In the genomic region with DNA sequence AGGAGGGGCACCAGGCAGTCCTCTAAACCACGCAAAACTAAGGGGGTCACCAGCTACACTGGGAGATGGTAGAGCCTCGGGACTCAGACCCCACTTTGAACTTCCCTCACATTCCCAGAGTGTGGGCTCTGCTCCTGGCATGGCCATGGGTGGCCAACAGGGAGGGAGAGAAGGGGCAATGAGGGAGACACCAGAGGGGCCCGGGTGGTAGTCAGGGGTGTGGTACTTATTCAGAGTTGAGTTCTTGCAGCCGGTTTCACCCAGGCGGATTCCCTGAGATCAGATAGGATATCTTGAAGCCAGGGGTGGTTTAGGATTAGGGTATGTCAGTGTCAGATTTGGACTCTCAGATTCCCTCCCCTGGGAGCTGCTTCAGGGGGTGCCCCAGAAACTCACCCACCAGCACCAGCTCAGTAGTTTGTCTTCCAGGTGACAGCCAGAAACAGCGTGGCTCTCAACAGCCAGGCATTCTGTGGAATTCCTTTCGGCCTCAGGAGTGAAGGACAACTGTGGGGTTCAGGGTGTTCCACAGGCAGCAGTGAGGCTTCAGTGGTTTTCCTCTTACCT, we compare ENCODE assay signal across 16 cellular contexts. TPM values are rescaled to one million over a fixed set of nuclear protein-coding genes. Genes with fewer than 3 reads are reported as not detected.
DNase-seq lines count a peak whose midpoint lies in the region; ATAC-seq and TF ChIP-seq lines count a peak whose summit lies in the region.
"Had no signal": no experiment of that assay in that cellular context is flagged by ENCODE, and none has a peak within 500 bp of the region (broad histone marks: within the 10 kb centered on the region; RNA-seq: fewer than 3 reads in every experiment).

No MANE protein-coding gene starts in this region.

- H3K27me3 ChIP-seq in right atrium auricular region = no peaks in the 10 kb centered on the region
- H3K27me3 ChIP-seq in breast epithelium = no peaks in the 10 kb centered on the region
- no peaks in the 10 kb centered on the region for H3K27me3 ChIP-seq in tibial nerve
- H3K27me3 ChIP-seq: neutrophil had no signal

- peaks cover 0 to 39% of the 10 kb centered on the region in 2 donors for H3K4me1 ChIP-seq in right atrium auricular region
- no peaks in the 10 kb centered on the region for H3K4me1 ChIP-seq in breast epithelium
- peaks cover 0 to 20% (median 0%) of the 10 kb centered on the region in 4 donors for H3K4me1 ChIP-seq in tibial nerve

- H3K27ac ChIP-seq in right atrium auricular region (peak overlapping the region; percentile 64 to 68), breast epithelium (peak overlapping the region; percentile 50 to 80), tibial nerve (peak overlapping the region in 1 of 4 donors; percentile 53)
- H3K27ac ChIP-seq: HL-60, neutrophil had no signal

- H3K36me3 ChIP-seq in right atrium auricular region (peaks cover 16% of the 10 kb centered on the region), breast epithelium (no peaks in the 10 kb centered on the region), tibial nerve (peaks cover 0 to 72% (median 7%) of the 10 kb centered on the region in 3 donors)

- no peaks in the 10 kb centered on the region for H3K9me3 Mint-ChIP-seq in nephron progenitor cell

- intact Hi-C loops in left ventricle myocardium superior (cut with micrococcal nuclease) (no loop called here), breast epithelium (cut with DNase I; ENCODE audit: low total_unique reads) (no loop called here)

- TF ChIP-seq CTCF in right atrium auricular region (IDR thresholded peaks at IDR 0.05) (no peak), breast epithelium (IDR thresholded peaks at IDR 0.05) (no peak), nephron progenitor cell (IDR thresholded peaks at IDR 0.05) (no peak), tibial nerve (IDR thresholded peaks at IDR 0.05) (no peak)

- no peak overlapping the region for H3K4me3 ChIP-seq in right atrium auricular region
- H3K4me3 ChIP-seq in breast epithelium = no peak overlapping the region
- no peak overlapping the region for H3K4me3 ChIP-seq in tibial nerve

- H3K4me3 Mint-ChIP-seq in nephron progenitor cell = no peak overlapping the region

- TF ChIP-seq POLR2A in breast epithelium (IDR thresholded peaks at IDR 0.05) (no peak), tibial nerve (IDR thresholded peaks at IDR 0.05) (no peak)

- H3K27ac Mint-ChIP-seq in nephron progenitor cell = peak overlapping the region; percentile 96

- peaks cover 52% of the 10 kb centered on the region for H3K4me1 Mint-ChIP-seq in nephron progenitor cell

- no peaks in the 10 kb centered on the region for H3K27me3 Mint-ChIP-seq in nephron progenitor cell (ENCODE audit: low read depth, poor library complexity)

- no peak for TF ChIP-seq EP300 in tibial nerve (IDR thresholded peaks at IDR 0.05)

- 86 to 88% methylated on average over 7 of the region's 7 CpGs for WGBS in tibial nerve, 2 donors

- peaks cover 71% of the 10 kb centered on the region for H3K36me3 Mint-ChIP-seq in nephron progenitor cell (ENCODE audit: low read depth)

- no peaks in the 10 kb centered on the region for H3K9me3 ChIP-seq in right atrium auricular region
- no peaks in the 10 kb centered on the region for H3K9me3 ChIP-seq in breast epithelium
- H3K9me3 ChIP-seq in tibial nerve = no peaks in the 10 kb centered on the region
- H3K9me3 ChIP-seq: neutrophil had no signal

- DNase-seq in right atrium auricular region (ENCODE audit: low spot score) (no peak), left ventricle myocardium superior (no peak), breast epithelium (ENCODE audit: low spot score in 2 of 2) (no peak), nephron progenitor cell (no peak), GOT3 (lab: John Stamatoyannopoulos, UW) (no peak), tibial nerve (ENCODE audit: low spot score in 2 of 2) (no peak)
- no peak for DNase-seq in stimulated activated CD4-positive, alpha-beta T cell treated with anti-CD3 and anti-CD28 coated beads, Interleukin-12 subunit alpha, Interleukin-12 subunit beta, amount 100 ng/mL, for 4 hours
- DNase-seq: amniotic stem cell; KBM-7; mesendoderm; NCI-H1105; stimulated activated naive CD4-positive, alpha-beta T cell treated with Interleukin-2 at 50 U/mL for 16 hours had no signal

- ATAC-seq in left ventricle myocardium superior (no peak), HG03039 (IDR thresholded peaks at IDR 0.05; ENCODE audit: unreplicated experiment) (no peak)
- ATAC-seq: HCT116 had no signal

RNA-seq across cellular contexts. Expression of a gene that starts 56.0 kb away (rescaled TPM):
- total RNA-seq in right atrium auricular region = 10 to 100 TPM; 15.1 to 16.3 TPM
- total RNA-seq in left ventricle myocardium superior = 21.1 TPM
- 10 to 100 TPM; 13.9 to 28.5 (median 16.5) TPM for total RNA-seq in breast epithelium
- 10 to 100 TPM in 3 of 4 donors, 1 to 10 TPM in 1; 9.4 to 28.6 (median 17.7) TPM for total RNA-seq in tibial nerve
